In genomic region chr2:156483741-156484173, GRCh38 we compare ENCODE assay signal across 22 cellular contexts. TPM values are rescaled to one million over a fixed set of nuclear protein-coding genes. Genes with fewer than 3 reads are reported as not detected.
DNase-seq lines count a peak whose midpoint lies in the region; ATAC-seq, FAIRE-seq and TF ChIP-seq lines count a peak whose summit lies in the region.
"Had no signal": no experiment of that assay in that cellular context is flagged by ENCODE, and none has a peak within 500 bp of the region (broad histone marks: within the 10 kb centered on the region; RNA-seq: fewer than 3 reads in every experiment).

No MANE protein-coding gene starts in this region.

- H3K27ac Mint-ChIP-seq in T-helper 17 cell = peak overlapping the region; percentile 8
- no peak overlapping the region for H3K27ac Mint-ChIP-seq in stimulated activated effector memory CD8-positive, alpha-beta T cell treated with anti-CD3 and anti-CD28 coated beads, Interleukin-12 subunit alpha, Interleukin-12 subunit beta, amount 100 ng/mL, for 72 hours

- no peak for TF ChIP-seq POLR2A in testis (IDR thresholded peaks at IDR 0.05)

- H3K27ac ChIP-seq in parathyroid adenoma (peak overlapping the region; percentile 46), testis (no peak overlapping the region)
- H3K27ac ChIP-seq: BLaER1, ovary, skin epidermis, tibial artery had no signal

- TF ChIP-seq CTCF in parathyroid adenoma (IDR thresholded peaks at IDR 0.05) (no peak), testis (IDR thresholded peaks at IDR 0.05) (no peak)

- intact Hi-C loops in testis (cut with DNase I; ENCODE audit: low total_unique reads) = no loop called here

- FAIRE-seq in endometrium (lab: Jason Lieb, UNC) = peak; percentile 71
- FAIRE-seq: HepG2 had no signal

- H3K36me3 Mint-ChIP-seq in T-helper 17 cell (ENCODE audit: low read depth) = peaks cover 8% of the 10 kb centered on the region
- H3K36me3 Mint-ChIP-seq in stimulated activated effector memory CD8-positive, alpha-beta T cell treated with anti-CD3 and anti-CD28 coated beads, Interleukin-12 subunit alpha, Interleukin-12 subunit beta, amount 100 ng/mL, for 72 hours = peaks cover 10% of the 10 kb centered on the region

- H2AFZ ChIP-seq in parathyroid adenoma = no peak overlapping the region

- no peaks in the 10 kb centered on the region for H3K9me3 Mint-ChIP-seq in stimulated activated effector memory CD8-positive, alpha-beta T cell treated with anti-CD3 and anti-CD28 coated beads, Interleukin-12 subunit alpha, Interleukin-12 subunit beta, amount 100 ng/mL, for 72 hours

- 41 to 43% methylated on average over 3 of the region's 3 CpGs for WGBS in testis, 2 donors

- H3K27me3 Mint-ChIP-seq in T-helper 17 cell = no peaks in the 10 kb centered on the region

- no peak for ATAC-seq in T-helper 17 cell
- no peak for ATAC-seq in GM21390 (IDR thresholded peaks at IDR 0.05; ENCODE audit: unreplicated experiment)
- ATAC-seq in stimulated activated effector memory CD8-positive, alpha-beta T cell treated with anti-CD3 and anti-CD28 coated beads, Interleukin-12 subunit alpha, Interleukin-12 subunit beta, amount 100 ng/mL, for 72 hours = no peak
- ATAC-seq: HCT116, HepG2, Panc1 had no signal

- no peaks in the 10 kb centered on the region for H3K9me3 ChIP-seq in T-helper 17 cell (ENCODE audit: control insufficient read depth, low read length, poor library complexity, severe bottlenecking)
- no peaks in the 10 kb centered on the region for H3K9me3 ChIP-seq in parathyroid adenoma (ENCODE audit: control insufficient read depth, low read length)
- no peaks in the 10 kb centered on the region for H3K9me3 ChIP-seq in testis
- H3K9me3 ChIP-seq: BLaER1, ovary, tibial artery had no signal

- peaks cover 10% of the 10 kb centered on the region for H3K79me2 ChIP-seq in parathyroid adenoma

- no peak overlapping the region for H3K4me3 Mint-ChIP-seq in T-helper 17 cell
- H3K4me3 Mint-ChIP-seq in stimulated activated effector memory CD8-positive, alpha-beta T cell treated with anti-CD3 and anti-CD28 coated beads, Interleukin-12 subunit alpha, Interleukin-12 subunit beta, amount 100 ng/mL, for 72 hours = no peak overlapping the region

- peak; percentile 9 for DNase-seq in GM03348 (ENCODE audit: low spot score)
- no peak for DNase-seq in T-helper 17 cell
- no peak for DNase-seq in testis
- DNase-seq in AG08395 (ENCODE audit: low spot score) = no peak
- no peak for DNase-seq in stimulated activated effector memory CD8-positive, alpha-beta T cell treated with anti-CD3 and anti-CD28 coated beads, Interleukin-12 subunit alpha, Interleukin-12 subunit beta, amount 100 ng/mL, for 72 hours (ENCODE audit: low spot score in 2 of 2)
- DNase-seq: activated CD4-positive, CD25-positive, alpha-beta regulatory T cell; dorsolateral prefrontal cortex; NCI-H1048; NCI-H2107; NCI-H774; ovary; stimulated activated CD4-positive, alpha-beta T cell treated with anti-CD3 and anti-CD28 coated beads, Interleukin-4, amount 100 ng/mL, for 4 hours; SW 1271; tibial artery had no signal

- H3K4me3 ChIP-seq in parathyroid adenoma (ENCODE audit: low read depth, low read length) (peak overlapping the region; percentile 28), testis (no peak overlapping the region)
- H3K4me3 ChIP-seq: BLaER1, dorsolateral prefrontal cortex, ovary, skin epidermis, tibial artery had no signal

- H3K36me3 ChIP-seq in parathyroid adenoma (ENCODE audit: control insufficient read depth, insufficient read depth, low read length) = no peaks in the 10 kb centered on the region
- no peaks in the 10 kb centered on the region for H3K36me3 ChIP-seq in testis (ENCODE audit: low read depth, missing control alignments)
- H3K36me3 ChIP-seq: ovary, tibial artery had no signal

- no peaks in the 10 kb centered on the region for H3K27me3 ChIP-seq in parathyroid adenoma (ENCODE audit: control insufficient read depth, insufficient read depth, low read length)
- no peaks in the 10 kb centered on the region for H3K27me3 ChIP-seq in testis
- H3K27me3 ChIP-seq: BLaER1, dorsolateral prefrontal cortex, ovary, tibial artery had no signal

- peaks cover 17% of the 10 kb centered on the region for H3K4me1 Mint-ChIP-seq in T-helper 17 cell
- H3K4me1 Mint-ChIP-seq in stimulated activated effector memory CD8-positive, alpha-beta T cell treated with anti-CD3 and anti-CD28 coated beads, Interleukin-12 subunit alpha, Interleukin-12 subunit beta, amount 100 ng/mL, for 72 hours = peaks cover 61% of the 10 kb centered on the region

- H3K4me1 ChIP-seq in parathyroid adenoma (peaks cover 6% of the 10 kb centered on the region), testis (no peaks in the 10 kb centered on the region)
- H3K4me1 ChIP-seq: BLaER1 had no signal

- H3K9ac ChIP-seq in parathyroid adenoma = no peak overlapping the region
- H3K9ac ChIP-seq: BLaER1 had no signal

- peak overlapping the region; percentile 22 for H3K4me2 ChIP-seq in parathyroid adenoma (ENCODE audit: low read length)
- H3K4me2 ChIP-seq: BLaER1 had no signal

RNA-seq across cellular contexts. Expression of gene GPD2, which starts 47.6 kb away (rescaled TPM):
- 10 to 100 TPM in 1 of 2 donors, 1 to 10 TPM in 1; 9.8 to 12.7 TPM for total RNA-seq in T-helper 17 cell
- total RNA-seq in testis = 10 to 100 TPM; 24.2 to 33.4 TPM
- 25.8 TPM for polyA plus RNA-seq in testis (ENCODE audit: insufficient read depth, low read depth, low replicate concordance)
- total RNA-seq: HepG2 had no signal
- polyA plus RNA-seq: HepG2 had no signal
